Comparison of ENCODE assay signal across 32 cellular contexts in genomic region chr7:98180751-98181150, GRCh38. TPM values are rescaled to one million over a fixed set of nuclear protein-coding genes. Genes with fewer than 3 reads are reported as not detected.
"Had no signal": no experiment of that assay in that cellular context is flagged by ENCODE, and none has a peak within 500 bp of the region (broad histone marks: within the 10 kb centered on the region; RNA-seq: fewer than 3 reads in every experiment).

No MANE protein-coding gene starts in this region.

- H3K36me3 ChIP-seq: adrenal gland, cardiac muscle cell had no signal

- H3K4me3 ChIP-seq: adrenal gland, cardiac muscle cell had no signal

- ATAC-seq: activated CD8-positive, alpha-beta T cell treated with anti-CD3 and anti-CD28 coated beads for 36 hours; activated naive CD4-positive, alpha-beta T cell treated with anti-CD3 and anti-CD28 coated beads, Interleukin-2, amount 50 U/mL, for 72 hours; activated T-cell treated with anti-CD3 and anti-CD28 coated beads, Interleukin-2, amount 50 U/mL, for 4 hours; activated T-cell treated with anti-CD3 and anti-CD28 coated beads, Interleukin-2, amount 50 U/mL, for 72 hours; activated T-helper 17 cell treated with anti-CD3 and anti-CD28 coated beads, Interleukin-2, amount 50 U/mL, for 72 hours had no signal

- H3K27me3 ChIP-seq: adrenal gland, cardiac muscle cell had no signal

- FAIRE-seq: astrocyte, bronchial epithelial cell, TTC549 had no signal

- H3K27ac ChIP-seq: adrenal gland, cardiac muscle cell, VCaP had no signal

- H3K4me1 ChIP-seq: adrenal gland had no signal

- DNase-seq: activated B cell treated with CpG ODN at 0.5 μM for 24 hours; activated CD4-positive, alpha-beta memory T cell treated with anti-CD3 and anti-CD28 coated beads for 36 hours; activated CD4-positive, alpha-beta T cell treated with anti-CD3 and anti-CD28 coated beads for 48 hours; activated CD4-positive, alpha-beta T cell treated with anti-CD3 and anti-CD28 coated beads, Interleukin-2, amount 50 U/mL, for 1 hour; activated CD4-positive, alpha-beta T cell treated with anti-CD3 and anti-CD28 coated beads, Interleukin-2, amount 50 U/mL, for 4 hours; activated CD4-positive, CD25-positive, alpha-beta regulatory T cell treated with anti-CD3 and anti-CD28 coated beads, Interleukin-2, amount 50 U/mL, for 72 hours; activated CD8-positive, alpha-beta memory T cell treated with anti-CD3 and anti-CD28 coated beads, Interleukin-2, amount 50 U/mL, for 4 hours; activated CD8-positive, alpha-beta T cell treated with anti-CD3 and anti-CD28 coated beads for 36 hours; activated effector memory CD4-positive, alpha-beta T cell treated with anti-CD3 and anti-CD28 coated beads, Interleukin-2, amount 50 U/mL, for 16 hours; activated gamma-delta T cell treated with Interleukin-2 at 50 U/mL for 16 hours; activated naive CD4-positive, alpha-beta T cell; activated naive CD4-positive, alpha-beta T cell treated with anti-CD3 and anti-CD28 coated beads for 36 hours; activated naive CD4-positive, alpha-beta T cell treated with anti-CD3 and anti-CD28 coated beads, Interleukin-2, amount 50 U/mL, for 16 hours; activated naive CD8-positive, alpha-beta T cell treated with anti-CD3 and anti-CD28 coated beads for 36 hours; activated T-cell treated with anti-CD3 and anti-CD28 coated beads for 4 hours; activated T-cell treated with anti-CD3 and anti-CD28 coated beads, Interleukin-2, amount 50 U/mL, for 1 hour; activated T-cell treated with anti-CD3 and anti-CD28 coated beads, Interleukin-2, amount 50 U/mL, for 4 hours; activated T-cell treated with anti-CD3 and anti-CD28 coated beads, Interleukin-2, amount 50 U/mL, for 72 hours; adrenal gland; amniotic stem cell; aorta; caudate nucleus; T-helper 1 cell; T-helper 2 cell; T-helper 9 cell had no signal

- H3K9me3 ChIP-seq: adrenal gland had no signal

RNA-seq across cellular contexts. Expression of gene BHLHA15, which starts 30.5 kb away (rescaled TPM):
- total RNA-seq: activated T-helper 17 cell treated with anti-CD3 and anti-CD28 coated beads, Interleukin-2, amount 50 U/mL, for 72 hours; aorta had no signal
- polyA plus RNA-seq: cardiac muscle cell had no signal
